Comparison of ENCODE assay signal across 8 cellular contexts in genomic region chr21:25561668-25562641, GRCh38. TPM values are rescaled to one million over a fixed set of nuclear protein-coding genes. Genes with fewer than 3 reads are reported as not detected.
DNase-seq lines count a peak whose midpoint lies in the region; ATAC-seq and TF ChIP-seq lines count a peak whose summit lies in the region.

No MANE protein-coding gene starts in this region.

- TF ChIP-seq POLR2A in GM10847 (IDR thresholded peaks at IDR 0.05; ENCODE audit: extremely low read depth, insufficient read length): peak; percentile 99

- H3K36me3 Mint-ChIP-seq in naive B cell: no peaks in the 10 kb centered on the region
- H3K36me3 Mint-ChIP-seq in stimulated activated naive B cell treated with anti-CD40 and anti-IgM and Interleukin-4, amounts not matched to agents 10 μg/mL and 1 μg/mL and 100 μg/mL, for 72 hours: peaks cover 47 to 58% of the 10 kb centered on the region in 2 donors

- ATAC-seq in HG02571 (IDR thresholded peaks at IDR 0.05; ENCODE audit: unreplicated experiment): peak; percentile 34
- peak; percentile 77 to 78 for ATAC-seq in naive B cell (ENCODE audit: low read depth in 2 of 2)
- ATAC-seq in stimulated activated naive B cell treated with anti-CD40 and anti-IgM and Interleukin-4, amounts not matched to agents 10 μg/mL and 1 μg/mL and 100 μg/mL, for 72 hours (replicated peaks): peak; percentile 67 to 68

- peaks cover 28 to 57% (median 44%) of the 10 kb centered on the region in 3 donors for H3K4me1 Mint-ChIP-seq in naive B cell
- H3K4me1 Mint-ChIP-seq in stimulated activated naive B cell treated with anti-CD40 and anti-IgM and Interleukin-4, amounts not matched to agents 10 μg/mL and 1 μg/mL and 100 μg/mL, for 72 hours: peaks cover 34 to 65% of the 10 kb centered on the region in 2 donors

- no peaks in the 10 kb centered on the region for H3K27me3 Mint-ChIP-seq in naive B cell
- H3K27me3 Mint-ChIP-seq in stimulated activated naive B cell treated with anti-CD40 and anti-IgM and Interleukin-4, amounts not matched to agents 10 μg/mL and 1 μg/mL and 100 μg/mL, for 72 hours: peaks cover 0 to 5% of the 10 kb centered on the region in 2 donors

- H3K4me3 ChIP-seq in epithelial cell of proximal tubule (ENCODE audit: low read depth, low read length): peak overlapping the region; percentile 78

- H3K9me3 Mint-ChIP-seq in naive B cell: no peaks in the 10 kb centered on the region
- H3K9me3 Mint-ChIP-seq in stimulated activated naive B cell treated with anti-CD40 and anti-IgM and Interleukin-4, amounts not matched to agents 10 μg/mL and 1 μg/mL and 100 μg/mL, for 72 hours: no peaks in the 10 kb centered on the region

- peak; percentile 40 for TF ChIP-seq CTCF in epithelial cell of proximal tubule (conservative IDR thresholded peaks at IDR 0.05; ENCODE audit: low read depth, low read length)

- H3K4me3 Mint-ChIP-seq in naive B cell: peak overlapping the region; percentile 93 to 100 (median 98)
- H3K4me3 Mint-ChIP-seq in stimulated activated naive B cell treated with anti-CD40 and anti-IgM and Interleukin-4, amounts not matched to agents 10 μg/mL and 1 μg/mL and 100 μg/mL, for 72 hours: peak overlapping the region; percentile 90 to 94

- DNase-seq in NCI-H1105 treated with DMSO at 0.1 percent for 48 hours (lab: John Stamatoyannopoulos, UW) (peak; percentile 56), epithelial cell of proximal tubule (ENCODE audit: low read depth) (no peak), naive B cell (peak; percentile 60), COR-L47 (lab: John Stamatoyannopoulos, UW) (no peak)
- peak; percentile 66 to 77 for DNase-seq in activated CD8-positive, alpha-beta memory T cell treated with anti-CD3 and anti-CD28 coated beads for 4 hours (ENCODE audit: low read depth in 2 of 2)
- DNase-seq in stimulated activated naive B cell treated with anti-CD40 and anti-IgM and Interleukin-4, amounts not matched to agents 10 μg/mL and 1 μg/mL and 100 μg/mL, for 72 hours: peak; percentile 88

- peak overlapping the region; percentile 83 to 98 (median 96) for H3K27ac Mint-ChIP-seq in naive B cell
- peak overlapping the region; percentile 98 for H3K27ac Mint-ChIP-seq in stimulated activated naive B cell treated with anti-CD40 and anti-IgM and Interleukin-4, amounts not matched to agents 10 μg/mL and 1 μg/mL and 100 μg/mL, for 72 hours

RNA-seq across cellular contexts. Expression of gene MRPL39, which starts 45.3 kb away (rescaled TPM):
- total RNA-seq in epithelial cell of proximal tubule: 62.8 and 65.4 TPM in 2 replicates
- polyA plus RNA-seq in naive B cell (ENCODE audit: low read depth in 6 of 6): 10 to 100 TPM; 38.4 to 65.4 (median 53.7) TPM

Comparison
In these comparisons a context has a peak if more than half of its experiments do, and no peak if none do; other contexts are left out.
1. DNase-seq: peak in NCI-H1105 treated with DMSO at 0.1 percent for 48 hours (single experiment), activated CD8-positive, alpha-beta memory T cell treated with anti-CD3 and anti-CD28 coated beads for 4 hours (2 of 2), naive B cell (single experiment) and stimulated activated naive B cell treated with anti-CD40 and anti-IgM and Interleukin-4, amounts not matched to agents 10 μg/mL and 1 μg/mL and 100 μg/mL, for 72 hours (single experiment); none in epithelial cell of proximal tubule (single experiment) and COR-L47 (single experiment).
2. Peak in every context shown above with its lines, with median percentiles within 50 percentile points of each other: ATAC-seq.